In genomic region chr11:76566811-76567210, GRCh38 we compare ENCODE assay signal across 23 cellular contexts.
DNase-seq lines count a peak whose midpoint lies in the region; ATAC-seq and TF ChIP-seq lines count a peak whose summit lies in the region.
"Had no signal": no experiment of that assay in that cellular context is flagged by ENCODE, and none has a peak within 500 bp of the region (broad histone marks: within the 10 kb centered on the region; RNA-seq: fewer than 3 reads in every experiment).

No MANE protein-coding gene starts in this region.

- no peak overlapping the region for H3K4me3 Mint-ChIP-seq in activated CD4-positive, alpha-beta T cell treated with anti-CD3 and anti-CD28 coated beads, Interleukin-2, amount 10 ng/mL, durations not matched to agents 24 days and 14 days
- H3K4me3 Mint-ChIP-seq in activated CD8-positive, alpha-beta T cell treated with anti-CD3 and anti-CD28 coated beads for 36 hours = no peak overlapping the region
- no peak overlapping the region for H3K4me3 Mint-ChIP-seq in activated T-helper 2 cell treated with anti-CD3 and anti-CD28 coated beads, Interferon-gamma antibody, Interleukin-2, Interleukin-4, amounts not matched to agents 10 μg/mL and 5 μg/mL and 100 μg/mL, durations not matched to agents 14 hours and 24 hours and 36 hours (ENCODE audit: low read depth)
- H3K4me3 Mint-ChIP-seq: effector memory CD8-positive, alpha-beta T cell; natural killer cell treated with Interleukin-12 subunit alpha and Interleukin-12 subunit beta and Interleukin-15 and Interleukin-18, amount 100 ng/mL, for 72 hours had no signal

- POLR2A ChIA-PET in activated CD8-positive, alpha-beta T cell treated with anti-CD3 and anti-CD28 coated beads for 36 hours (lab: Charles Lee) = no interaction called here

- peaks cover 19% of the 10 kb centered on the region for H3K4me1 Mint-ChIP-seq in activated CD4-positive, alpha-beta T cell treated with anti-CD3 and anti-CD28 coated beads, Interleukin-2, amount 10 ng/mL, durations not matched to agents 24 days and 14 days
- peaks cover 7% of the 10 kb centered on the region for H3K4me1 Mint-ChIP-seq in activated CD8-positive, alpha-beta T cell treated with anti-CD3 and anti-CD28 coated beads for 36 hours (ENCODE audit: low read depth)
- H3K4me1 Mint-ChIP-seq in activated T-helper 2 cell treated with anti-CD3 and anti-CD28 coated beads, Interferon-gamma antibody, Interleukin-2, Interleukin-4, amounts not matched to agents 10 μg/mL and 5 μg/mL and 100 μg/mL, durations not matched to agents 14 hours and 24 hours and 36 hours (ENCODE audit: low read depth) = peaks cover 30% of the 10 kb centered on the region

- TF ChIP-seq CTCF in activated CD8-positive, alpha-beta T cell treated with anti-CD3 and anti-CD28 coated beads for 36 hours (IDR thresholded peaks at IDR 0.05) = no peak

- peak; percentile 73 for DNase-seq in activated CD4-positive, alpha-beta T cell treated with anti-CD3 and anti-CD28 coated beads, Interleukin-2, amount 10 ng/mL, durations not matched to agents 24 days and 14 days
- DNase-seq in activated CD4-positive, alpha-beta T cell treated with anti-CD3 and anti-CD28 coated beads, Interleukin-2, amount 50 U/mL, for 4 hours = no peak
- peak; percentile 31 for DNase-seq in M059J (ENCODE audit: low read depth)
- no peak for DNase-seq in activated CD8-positive, alpha-beta T cell treated with anti-CD3 and anti-CD28 coated beads for 36 hours
- peak; percentile 15 for DNase-seq in renal cortical epithelial cell (ENCODE audit: low read depth)
- DNase-seq in activated T-helper 2 cell treated with anti-CD3 and anti-CD28 coated beads, Interferon-gamma antibody, Interleukin-2, Interleukin-4, amounts not matched to agents 10 μg/mL and 5 μg/mL and 100 μg/mL, durations not matched to agents 14 hours and 24 hours and 36 hours (ENCODE audit: low spot score) = no peak
- no peak for DNase-seq in NCI-H1417 treated with DMSO at 0.1 percent for 48 hours (lab: John Stamatoyannopoulos, UW)
- DNase-seq: activated CD4-positive, CD25-positive, alpha-beta regulatory T cell; AML-193; DMS53; effector memory CD8-positive, alpha-beta T cell; heart left ventricle; KBM-7; kidney glomerular epithelial cell; lower lobe of right lung; NCI-H1930; NCI-H524 treated with DMSO at 0.1 percent for 48 hours; PC-9; SHP77 treated with DMSO at 0.1 percent for 48 hours; transverse colon had no signal

- peaks cover 10% of the 10 kb centered on the region for H3K9me3 Mint-ChIP-seq in activated CD4-positive, alpha-beta T cell treated with anti-CD3 and anti-CD28 coated beads, Interleukin-2, amount 10 ng/mL, durations not matched to agents 24 days and 14 days
- no peaks in the 10 kb centered on the region for H3K9me3 Mint-ChIP-seq in activated CD8-positive, alpha-beta T cell treated with anti-CD3 and anti-CD28 coated beads for 36 hours
- H3K9me3 Mint-ChIP-seq in activated T-helper 2 cell treated with anti-CD3 and anti-CD28 coated beads, Interferon-gamma antibody, Interleukin-2, Interleukin-4, amounts not matched to agents 10 μg/mL and 5 μg/mL and 100 μg/mL, durations not matched to agents 14 hours and 24 hours and 36 hours = peaks cover 14% of the 10 kb centered on the region
- H3K9me3 Mint-ChIP-seq: activated naive CD4-positive, alpha-beta T cell treated with anti-CD3 and anti-CD28 coated beads, Interleukin-2, amount 50 U/mL, for 72 hours; effector memory CD8-positive, alpha-beta T cell; natural killer cell treated with Interleukin-12 subunit alpha and Interleukin-12 subunit beta and Interleukin-15 and Interleukin-18, amount 100 ng/mL, for 72 hours had no signal

- H3K36me3 Mint-ChIP-seq in activated CD4-positive, alpha-beta T cell treated with anti-CD3 and anti-CD28 coated beads, Interleukin-2, amount 10 ng/mL, durations not matched to agents 24 days and 14 days (ENCODE audit: low read depth) = peaks cover 9% of the 10 kb centered on the region
- no peaks in the 10 kb centered on the region for H3K36me3 Mint-ChIP-seq in activated CD8-positive, alpha-beta T cell treated with anti-CD3 and anti-CD28 coated beads for 36 hours (ENCODE audit: low read depth)
- peaks cover 27% of the 10 kb centered on the region for H3K36me3 Mint-ChIP-seq in activated T-helper 2 cell treated with anti-CD3 and anti-CD28 coated beads, Interferon-gamma antibody, Interleukin-2, Interleukin-4, amounts not matched to agents 10 μg/mL and 5 μg/mL and 100 μg/mL, durations not matched to agents 14 hours and 24 hours and 36 hours (ENCODE audit: low read depth)
- H3K36me3 Mint-ChIP-seq: natural killer cell treated with Interleukin-12 subunit alpha and Interleukin-12 subunit beta and Interleukin-15 and Interleukin-18, amount 100 ng/mL, for 72 hours had no signal

- CTCF ChIA-PET in activated CD8-positive, alpha-beta T cell treated with anti-CD3 and anti-CD28 coated beads for 36 hours (lab: Charles Lee) = no interaction called here

- H3K27me3 Mint-ChIP-seq in activated CD4-positive, alpha-beta T cell treated with anti-CD3 and anti-CD28 coated beads, Interleukin-2, amount 10 ng/mL, durations not matched to agents 24 days and 14 days = peaks cover 7% of the 10 kb centered on the region
- peaks cover 36% of the 10 kb centered on the region for H3K27me3 Mint-ChIP-seq in activated CD8-positive, alpha-beta T cell treated with anti-CD3 and anti-CD28 coated beads for 36 hours
- no peaks in the 10 kb centered on the region for H3K27me3 Mint-ChIP-seq in activated T-helper 2 cell treated with anti-CD3 and anti-CD28 coated beads, Interferon-gamma antibody, Interleukin-2, Interleukin-4, amounts not matched to agents 10 μg/mL and 5 μg/mL and 100 μg/mL, durations not matched to agents 14 hours and 24 hours and 36 hours (ENCODE audit: low read depth)

- peak; percentile 47 for ATAC-seq in activated CD8-positive, alpha-beta T cell treated with anti-CD3 and anti-CD28 coated beads for 36 hours
- ATAC-seq in HG02623 (IDR thresholded peaks at IDR 0.05; ENCODE audit: unreplicated experiment) = no peak
- ATAC-seq: effector memory CD8-positive, alpha-beta T cell; heart left ventricle; lower lobe of right lung; natural killer cell treated with Interleukin-12 subunit alpha and Interleukin-12 subunit beta and Interleukin-15 and Interleukin-18, amount 100 ng/mL, for 72 hours had no signal

- H3K27ac Mint-ChIP-seq in activated CD4-positive, alpha-beta T cell treated with anti-CD3 and anti-CD28 coated beads, Interleukin-2, amount 10 ng/mL, durations not matched to agents 24 days and 14 days = peak overlapping the region; percentile 18
- H3K27ac Mint-ChIP-seq in activated CD8-positive, alpha-beta T cell treated with anti-CD3 and anti-CD28 coated beads for 36 hours = no peak overlapping the region
- no peak overlapping the region for H3K27ac Mint-ChIP-seq in activated T-helper 2 cell treated with anti-CD3 and anti-CD28 coated beads, Interferon-gamma antibody, Interleukin-2, Interleukin-4, amounts not matched to agents 10 μg/mL and 5 μg/mL and 100 μg/mL, durations not matched to agents 14 hours and 24 hours and 36 hours
- H3K27ac Mint-ChIP-seq: activated naive CD4-positive, alpha-beta T cell treated with anti-CD3 and anti-CD28 coated beads, Interleukin-2, amount 50 U/mL, for 72 hours; effector memory CD8-positive, alpha-beta T cell; natural killer cell treated with Interleukin-12 subunit alpha and Interleukin-12 subunit beta and Interleukin-15 and Interleukin-18, amount 100 ng/mL, for 72 hours had no signal

- intact Hi-C loops in activated CD4-positive, alpha-beta T cell treated with anti-CD3 and anti-CD28 coated beads, Interleukin-2, amount 10 ng/mL, durations not matched to agents 24 days and 14 days (cut with micrococcal nuclease) = no loop called here
- intact Hi-C loops in activated CD8-positive, alpha-beta T cell treated with anti-CD3 and anti-CD28 coated beads for 36 hours (cut with micrococcal nuclease) = no loop called here
- intact Hi-C loops in activated T-helper 2 cell treated with anti-CD3 and anti-CD28 coated beads, Interferon-gamma antibody, Interleukin-2, Interleukin-4, amounts not matched to agents 10 μg/mL and 5 μg/mL and 100 μg/mL, durations not matched to agents 14 hours and 24 hours and 36 hours (cut with micrococcal nuclease) = no loop called here

Comparison
In these comparisons a context has a peak if more than half of its experiments do, and no peak if none do; other contexts are left out.
1. DNase-seq: peak in activated CD4-positive, alpha-beta T cell treated with anti-CD3 and anti-CD28 coated beads, Interleukin-2, amount 10 ng/mL, durations not matched to agents 24 days and 14 days (single experiment), M059J (single experiment) and renal cortical epithelial cell (single experiment); none in activated CD4-positive, alpha-beta T cell treated with anti-CD3 and anti-CD28 coated beads, Interleukin-2, amount 50 U/mL, for 4 hours (0 of 2), activated CD8-positive, alpha-beta T cell treated with anti-CD3 and anti-CD28 coated beads for 36 hours (single experiment), activated T-helper 2 cell treated with anti-CD3 and anti-CD28 coated beads, Interferon-gamma antibody, Interleukin-2, Interleukin-4, amounts not matched to agents 10 μg/mL and 5 μg/mL and 100 μg/mL, durations not matched to agents 14 hours and 24 hours and 36 hours (single experiment) and NCI-H1417 treated with DMSO at 0.1 percent for 48 hours (single experiment).